Comparison of ENCODE assay signal across 1 cellular context in genomic region chr3:52403271-52403841, GRCh38.
A peak's percentile ranks its signal among the peaks of the same experiment; 100 is the strongest.
TF ChIP-seq lines count a peak whose summit lies in the region.

No MANE protein-coding gene starts in this region.

TF ChIP-seq in HepG2, 621 proteins besides CTCF, POLR2A, EP300 and RAD21:
- peak; percentile 61 for TF ChIP-seq AGO2 (optimal IDR thresholded peaks at IDR 0.05; ENCODE audit: low read depth, low read length)
- TF ChIP-seq ZNF556 (CRISPR knock-in tag; IDR thresholded peaks at IDR 0.05; ENCODE audit: borderline replicate concordance): no peak
